ENCODE assay signal across 24 cellular contexts in genomic region chr3:37652405-37652804, GRCh38.
"Had no signal": no experiment of that assay in that cellular context is flagged by ENCODE, and none has a peak within 500 bp of the region (broad histone marks: within the 10 kb centered on the region; RNA-seq: fewer than 3 reads in every experiment).

No MANE protein-coding gene starts in this region.

- H3K36me3 ChIP-seq: cardiac muscle cell, left lung, ovary, prostate gland, SJSA1, upper lobe of left lung, vagina had no signal

- H3K27ac ChIP-seq: body of pancreas, cardiac muscle cell, dorsolateral prefrontal cortex, left lung, neutrophil, ovary, prostate gland, SJSA1, upper lobe of left lung, vagina had no signal

- H3K9me3 Mint-ChIP-seq: activated naive CD4-positive, alpha-beta T cell treated with anti-CD3 and anti-CD28 coated beads, Interleukin-2, amount 50 U/mL, for 24 hours; activated T-helper 2 cell treated with anti-CD3 and anti-CD28 coated beads, Interferon-gamma antibody, Interleukin-2, Interleukin-4, amounts not matched to agents 10 μg/mL and 5 μg/mL and 100 μg/mL, durations not matched to agents 14 hours and 24 hours and 36 hours had no signal

- DNase-seq: activated CD4-positive, alpha-beta T cell treated with anti-CD3 and anti-CD28 coated beads, Interleukin-2, amount 50 U/mL, for 1 hour; activated CD4-positive, CD25-positive, alpha-beta regulatory T cell treated with anti-CD3 and anti-CD28 coated beads, Interleukin-2, amount 50 U/mL, for 72 hours; activated CD8-positive, alpha-beta T cell treated with anti-CD3 and anti-CD28 coated beads for 36 hours; activated T-cell treated with anti-CD3 and anti-CD28 coated beads, Interleukin-2, amount 50 U/mL, for 48 hours; body of pancreas; dorsolateral prefrontal cortex; effector memory CD4-positive, alpha-beta T cell; erythroblast; foreskin fibroblast; left lung; ovary; retina; stimulated activated naive B cell treated with anti-CD40 and anti-IgM and Interleukin-4, amounts not matched to agents 10 μg/mL and 1 μg/mL and 100 μg/mL, for 72 hours; T-helper 2 cell; upper lobe of left lung had no signal

- H3K4me3 Mint-ChIP-seq: activated CD8-positive, alpha-beta T cell treated with anti-CD3 and anti-CD28 coated beads for 36 hours; activated naive CD4-positive, alpha-beta T cell treated with anti-CD3 and anti-CD28 coated beads, Interleukin-2, amount 50 U/mL, for 24 hours; nephron; stimulated activated naive B cell treated with anti-CD40 and anti-IgM and Interleukin-4, amounts not matched to agents 10 μg/mL and 1 μg/mL and 100 μg/mL, for 72 hours had no signal

- H3K4me1 Mint-ChIP-seq: activated naive CD4-positive, alpha-beta T cell treated with anti-CD3 and anti-CD28 coated beads, Interleukin-2, amount 50 U/mL, for 24 hours; stimulated activated naive B cell treated with anti-CD40 and anti-IgM and Interleukin-4, amounts not matched to agents 10 μg/mL and 1 μg/mL and 100 μg/mL, for 72 hours had no signal

- H3K4me1 ChIP-seq: body of pancreas, left lung, prostate gland, SJSA1 had no signal

- H3K9me3 ChIP-seq: body of pancreas, neutrophil, ovary, prostate gland, SJSA1, vagina had no signal

- H3K27me3 Mint-ChIP-seq: activated CD8-positive, alpha-beta T cell treated with anti-CD3 and anti-CD28 coated beads for 36 hours; activated naive CD4-positive, alpha-beta T cell treated with anti-CD3 and anti-CD28 coated beads, Interleukin-2, amount 50 U/mL, for 24 hours; stimulated activated naive B cell treated with anti-CD40 and anti-IgM and Interleukin-4, amounts not matched to agents 10 μg/mL and 1 μg/mL and 100 μg/mL, for 72 hours had no signal

- H3K27ac Mint-ChIP-seq: activated CD8-positive, alpha-beta T cell treated with anti-CD3 and anti-CD28 coated beads for 36 hours; activated naive CD4-positive, alpha-beta T cell treated with anti-CD3 and anti-CD28 coated beads, Interleukin-2, amount 50 U/mL, for 24 hours; activated T-helper 2 cell treated with anti-CD3 and anti-CD28 coated beads, Interferon-gamma antibody, Interleukin-2, Interleukin-4, amounts not matched to agents 10 μg/mL and 5 μg/mL and 100 μg/mL, durations not matched to agents 14 hours and 24 hours and 36 hours; nephron; stimulated activated naive B cell treated with anti-CD40 and anti-IgM and Interleukin-4, amounts not matched to agents 10 μg/mL and 1 μg/mL and 100 μg/mL, for 72 hours had no signal

- H3K4me3 ChIP-seq: body of pancreas, cardiac muscle cell, coronary artery, dorsolateral prefrontal cortex, left lung, ovary, prostate gland, SJSA1, upper lobe of left lung, vagina had no signal

- H3K27me3 ChIP-seq: body of pancreas, cardiac muscle cell, dorsolateral prefrontal cortex, left lung, neutrophil, ovary, SJSA1, upper lobe of left lung, vagina had no signal

- H3K36me3 Mint-ChIP-seq: activated naive CD4-positive, alpha-beta T cell treated with anti-CD3 and anti-CD28 coated beads, Interleukin-2, amount 50 U/mL, for 24 hours; stimulated activated naive B cell treated with anti-CD40 and anti-IgM and Interleukin-4, amounts not matched to agents 10 μg/mL and 1 μg/mL and 100 μg/mL, for 72 hours had no signal
